Comparison of ENCODE assay signal across 8 cellular contexts in the genomic region with DNA sequence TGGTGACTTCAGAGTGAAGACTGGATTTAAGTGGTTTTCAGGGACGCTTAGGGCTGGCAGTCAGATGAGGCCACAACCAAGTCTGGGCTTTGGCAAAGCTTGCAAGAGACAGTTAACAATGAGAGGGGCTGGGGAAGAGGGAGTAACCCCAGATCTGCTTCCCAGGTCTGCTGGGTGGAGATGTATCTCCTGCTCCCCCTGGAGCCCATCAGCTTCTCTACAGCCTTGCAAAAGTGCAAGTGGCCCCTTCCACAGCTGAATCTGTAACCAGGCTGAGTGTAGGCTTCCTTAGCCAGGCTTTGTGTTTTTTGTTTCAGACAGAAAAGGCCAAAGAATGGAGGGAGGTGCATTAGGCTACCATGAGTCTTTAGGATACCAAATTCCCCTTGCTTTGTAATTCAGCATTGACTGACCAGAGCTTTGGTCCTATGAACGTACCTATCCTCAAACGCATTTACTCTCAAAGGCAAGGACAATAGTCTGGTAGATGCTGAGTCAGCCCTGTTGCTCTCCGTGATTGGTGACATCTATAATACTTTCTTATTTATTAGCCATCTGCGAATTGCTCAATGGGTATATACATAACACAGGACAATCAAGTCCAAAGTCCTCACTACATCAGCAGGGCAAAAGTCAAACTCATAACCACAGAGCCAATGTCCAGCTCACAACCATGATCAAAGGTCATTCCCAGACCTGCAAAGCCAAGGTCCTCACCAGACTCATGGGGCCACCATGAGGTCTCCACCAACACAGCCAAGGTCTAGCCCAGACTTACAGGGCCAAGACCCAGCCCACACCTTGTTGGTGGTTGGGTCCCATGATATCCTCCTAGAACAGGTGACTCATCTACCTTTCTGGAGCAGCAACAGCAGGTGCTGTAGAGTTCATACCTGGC. TPM values are rescaled to one million over a fixed set of nuclear protein-coding genes. Genes with fewer than 3 reads are reported as not detected.
A peak's percentile ranks its signal among the peaks of the same experiment; 100 is the strongest.
DNase-seq lines count a peak whose midpoint lies in the region; ATAC-seq, FAIRE-seq and TF ChIP-seq lines count a peak whose summit lies in the region.

No MANE protein-coding gene starts in this region.

- no peaks in the 10 kb centered on the region for H3K36me3 Mint-ChIP-seq in activated CD4-positive, alpha-beta T cell treated with anti-CD3 and anti-CD28 coated beads, Interleukin-2, amount 10 ng/mL, durations not matched to agents 7 days and 5 days (ENCODE audit: low read depth)

- peak; percentile 21 for DNase-seq in CD1c-positive myeloid dendritic cell (ENCODE audit: extremely low spot score)
- DNase-seq in HL-60 (ENCODE audit: low read depth in 1 of 2, low spot score in 1 of 2), result peak in 1 of 2 experiments; percentile 55
- peak; percentile 44 for DNase-seq in activated CD4-positive, alpha-beta T cell treated with anti-CD3 and anti-CD28 coated beads, Interleukin-2, amount 10 ng/mL, durations not matched to agents 7 days and 5 days
- DNase-seq in iPS DF 19.7 (ENCODE audit: low read depth, low spot score), result peak; percentile 50
- DNase-seq in cortex of kidney (lab: John Stamatoyannopoulos, UW), result no peak
- no peak for DNase-seq in urothelium cell line (ENCODE audit: low spot score)

- no peak overlapping the region for H3K4me3 ChIP-seq in HL-60 (replicated peaks; ENCODE audit: insufficient read depth, low read length)

- no peaks in the 10 kb centered on the region for H3K27me3 ChIP-seq in HL-60 (ENCODE audit: insufficient read depth, poor library complexity, severe bottlenecking)

- H3K9me3 Mint-ChIP-seq in activated CD4-positive, alpha-beta T cell treated with anti-CD3 and anti-CD28 coated beads, Interleukin-2, amount 10 ng/mL, durations not matched to agents 7 days and 5 days, result no peaks in the 10 kb centered on the region

- no peak overlapping the region for H3K27ac Mint-ChIP-seq in activated CD4-positive, alpha-beta T cell treated with anti-CD3 and anti-CD28 coated beads, Interleukin-2, amount 10 ng/mL, durations not matched to agents 7 days and 5 days

- peaks cover 6% of the 10 kb centered on the region for H3K4me1 Mint-ChIP-seq in activated CD4-positive, alpha-beta T cell treated with anti-CD3 and anti-CD28 coated beads, Interleukin-2, amount 10 ng/mL, durations not matched to agents 7 days and 5 days

- no peak overlapping the region for H3K4me3 Mint-ChIP-seq in activated CD4-positive, alpha-beta T cell treated with anti-CD3 and anti-CD28 coated beads, Interleukin-2, amount 10 ng/mL, durations not matched to agents 7 days and 5 days

- FAIRE-seq in urothelium cell line (lab: Jason Lieb, UNC), result no peak

- POLR2A ChIA-PET in activated CD4-positive, alpha-beta T cell treated with anti-CD3 and anti-CD28 coated beads, Interleukin-2, amount 10 ng/mL, durations not matched to agents 7 days and 5 days (lab: Charles Lee), result no interaction called here

- H3K27ac ChIP-seq in HL-60 (replicated peaks), result no peak overlapping the region

- CTCF ChIA-PET in activated CD4-positive, alpha-beta T cell treated with anti-CD3 and anti-CD28 coated beads, Interleukin-2, amount 10 ng/mL, durations not matched to agents 7 days and 5 days (lab: Charles Lee), result interaction anchor here (0.8 to 4.0 kb wide), 3 partner anchors 10 to 28 kb away, joined by 3 to 28 read pairs (median 4); no protein-coding TSS in a partner anchor

- no peak for ATAC-seq in HG03457 (IDR thresholded peaks at IDR 0.05; ENCODE audit: unreplicated experiment)
- no peak for ATAC-seq in HG02798 (IDR thresholded peaks at IDR 0.05; ENCODE audit: poor library complexity, unreplicated experiment)

- peaks cover 9% of the 10 kb centered on the region for H3K27me3 Mint-ChIP-seq in activated CD4-positive, alpha-beta T cell treated with anti-CD3 and anti-CD28 coated beads, Interleukin-2, amount 10 ng/mL, durations not matched to agents 7 days and 5 days

- peak; percentile 50 for TF ChIP-seq CTCF in HL-60 (IDR thresholded peaks at IDR 0.05; ENCODE audit: insufficient read depth, low read length)

RNA-seq across cellular contexts. Expression of a gene that starts 17.1 kb away (rescaled TPM):
- total RNA-seq in activated CD4-positive, alpha-beta T cell treated with anti-CD3 and anti-CD28 coated beads, Interleukin-2, amount 10 ng/mL, durations not matched to agents 7 days and 5 days, result under 1 TPM; 0.60 to 0.65 TPM

RNA-seq across cellular contexts. Expression of a gene that starts 48.4 kb away (rescaled TPM):
- total RNA-seq in activated CD4-positive, alpha-beta T cell treated with anti-CD3 and anti-CD28 coated beads, Interleukin-2, amount 10 ng/mL, durations not matched to agents 7 days and 5 days, result 10 to 100 TPM; 51.6 to 72.1 TPM

RNA-seq across cellular contexts. Expression of a gene that starts 53.3 kb away (rescaled TPM):
- under 1 TPM; 0.40 to 0.73 TPM for total RNA-seq in activated CD4-positive, alpha-beta T cell treated with anti-CD3 and anti-CD28 coated beads, Interleukin-2, amount 10 ng/mL, durations not matched to agents 7 days and 5 days

RNA-seq across cellular contexts. Expression of a gene that starts 53.3 kb away (rescaled TPM):
- total RNA-seq in activated CD4-positive, alpha-beta T cell treated with anti-CD3 and anti-CD28 coated beads, Interleukin-2, amount 10 ng/mL, durations not matched to agents 7 days and 5 days, result not detected

Comparison
In these comparisons a context has a peak if more than half of its experiments do, and no peak if none do; other contexts are left out.
1. DNase-seq: peak in CD1c-positive myeloid dendritic cell (single experiment), activated CD4-positive, alpha-beta T cell treated with anti-CD3 and anti-CD28 coated beads, Interleukin-2, amount 10 ng/mL, durations not matched to agents 7 days and 5 days (single experiment) and iPS DF 19.7 (single experiment); none in cortex of kidney (single experiment) and urothelium cell line (single experiment).